9 cellular contexts compared by ENCODE assay signal in genomic region chr19:41431426-41432386, GRCh38. TPM values are rescaled to one million over a fixed set of nuclear protein-coding genes. Genes with fewer than 3 reads are reported as not detected.
DNase-seq lines count a peak whose midpoint lies in the region; ATAC-seq and TF ChIP-seq lines count a peak whose summit lies in the region.
"Had no signal": no experiment of that assay in that cellular context is flagged by ENCODE, and none has a peak within 500 bp of the region (broad histone marks: within the 10 kb centered on the region; RNA-seq: fewer than 3 reads in every experiment).

No MANE protein-coding gene starts in this region.

- H3K9me2 ChIP-seq in OCI-LY7 (ENCODE audit: insufficient read depth, low read length), result no peaks in the 10 kb centered on the region

- H3K27ac ChIP-seq in OCI-LY7 (ENCODE audit: low read depth, low read length, poor library complexity, severe bottlenecking) (no peak overlapping the region), psoas muscle (peak overlapping the region; percentile 83)

- H3K36me3 ChIP-seq in OCI-LY7 (ENCODE audit: insufficient read depth, low read length), result peaks cover 41% of the 10 kb centered on the region
- H3K36me3 ChIP-seq in psoas muscle (ENCODE audit: insufficient read depth in 1 of 2, low read depth in 1 of 2), result peaks cover 12 to 65% of the 10 kb centered on the region in 2 donors

- no peak overlapping the region for H3K4me2 ChIP-seq in OCI-LY7 (ENCODE audit: low read length)

- no peak for TF ChIP-seq POLR2A in erythroblast (IDR thresholded peaks at IDR 0.05; ENCODE audit: low read length)

- CTCF ChIA-PET in OCI-LY7 (lab: Charles Lee; ENCODE audit: unreplicated experiment), result no interaction called here

- TF ChIP-seq CTCF in OCI-LY7 (conservative IDR thresholded peaks at IDR 0.05; ENCODE audit: low read length) (peak; percentile 60), psoas muscle (IDR thresholded peaks at IDR 0.05) (peak; percentile 40)

- no peak overlapping the region for H2AFZ ChIP-seq in OCI-LY7 (ENCODE audit: low read length)

- H3K27me3 ChIP-seq in psoas muscle (ENCODE audit: insufficient read depth in 3 of 3, low read length in 2 of 3), result no peaks in the 10 kb centered on the region

- WGBS in psoas muscle, 3 donors, result 34 to 54% (median 38%) methylated on average over 23 of the region's 23 CpGs

- no peaks in the 10 kb centered on the region for H3K4me1 ChIP-seq in OCI-LY7 (ENCODE audit: insufficient read depth, low read length, poor library complexity, severe bottlenecking)
- peaks cover 17% of the 10 kb centered on the region for H3K4me1 ChIP-seq in psoas muscle

- DNase-seq in NCI-H2029 (lab: John Stamatoyannopoulos, UW) (peak; percentile 26), NCI-H2029 treated with DMSO at 0.1 percent for 48 hours (lab: John Stamatoyannopoulos, UW) (no peak), OCI-LY7 (ENCODE audit: low spot score) (no peak), erythroblast (lab: John Stamatoyannopoulos, UW) (peak; percentile 30 to 35), psoas muscle (peak; percentile 59 to 68), NCI-H82 (lab: John Stamatoyannopoulos, UW) (no peak), HCEC 1CT (no peak)

- no peaks in the 10 kb centered on the region for H3K79me2 ChIP-seq in OCI-LY7 (ENCODE audit: insufficient read depth, low read depth, low read length)

- H3K9me3 ChIP-seq in OCI-LY7 (ENCODE audit: low read length), result no peaks in the 10 kb centered on the region
- H3K9me3 ChIP-seq in psoas muscle, result no peaks in the 10 kb centered on the region

- TSS peak; percentile 61 for BruUV-seq in OCI-LY7 (replicated peaks; lab: Mats Ljungman, UMichigan)

- no peak overlapping the region for H3K4me3 ChIP-seq in OCI-LY7 (ENCODE audit: low read depth, low read length, poor library complexity, severe bottlenecking)
- H3K4me3 ChIP-seq in psoas muscle, result no peak overlapping the region

- POLR2A ChIA-PET in OCI-LY7 (lab: Charles Lee), result no interaction called here

- intact Hi-C loops in OCI-LY7 (cut with micrococcal nuclease; ENCODE audit: unreplicated experiment) (no loop called here), psoas muscle (cut with DNase I) (loop anchor here in 1 of 2 donors (10.0 kb wide), 1 partner anchor 227 kb away; no protein-coding TSS in a partner anchor)

- H4K20me1 ChIP-seq in OCI-LY7 (ENCODE audit: insufficient read depth, low read length), result no peaks in the 10 kb centered on the region

- ATAC-seq in psoas muscle (peak; percentile 75 to 94 (median 88)), HG02678 (IDR thresholded peaks at IDR 0.05; ENCODE audit: unreplicated experiment) (no peak)

RNA-seq across cellular contexts. Expression of gene B3GNT8, which starts 4.5 kb away (rescaled TPM):
- 0.47 TPM in 1 of 2 replicates, not detected in the other for total RNA-seq in OCI-LY7 (2014; rRNA removed; shearing (Covaris generic))
- total RNA-seq in OCI-LY7 (2022), result 0.40 TPM in 1 of 2 replicates, not detected in the other
- total RNA-seq in psoas muscle, result 1 to 10 TPM in 2 of 4 donors, under 1 TPM in 2; 0.55 to 1.9 (median 1.3) TPM
- polyA plus RNA-seq in psoas muscle, result under 1 TPM; 0.59 to 0.96 (median 0.73) TPM
- total RNA-seq: LHCN-M2 had no signal

RNA-seq across cellular contexts. Expression of gene DMAC2, which starts 8.0 kb away (rescaled TPM):
- 22.4 and 30.6 TPM in 2 replicates for total RNA-seq in OCI-LY7 (2014; rRNA removed; shearing (Covaris generic))
- total RNA-seq in OCI-LY7 (2022), result 40.6 and 41.6 TPM in 2 replicates
- total RNA-seq in psoas muscle, result 10 to 100 TPM; 37.6 to 71.4 (median 59.5) TPM
- 100 to 1,000 TPM in 1 of 3 donors, 10 to 100 TPM in 2; 68.5 to 113 (median 88.8) TPM for polyA plus RNA-seq in psoas muscle

RNA-seq across cellular contexts. Expression of gene ERICH4, which starts 11.2 kb away (rescaled TPM):
- not detected in 2 replicates for total RNA-seq in OCI-LY7 (2014; rRNA removed; shearing (Covaris generic))
- not detected in 2 replicates for total RNA-seq in OCI-LY7 (2022)
- not detected for total RNA-seq in psoas muscle
- under 1 TPM in 2 of 3 donors, not detected in 1; 0.09 to 0.10 TPM for polyA plus RNA-seq in psoas muscle
- total RNA-seq: LHCN-M2 had no signal

RNA-seq across cellular contexts. Expression of gene BCKDHA, which starts 34.1 kb away (rescaled TPM):
- 34.6 and 66.4 TPM in 2 replicates for total RNA-seq in OCI-LY7 (2014; rRNA removed; shearing (Covaris generic))
- total RNA-seq in OCI-LY7 (2022), result 16.8 and 17.8 TPM in 2 replicates
- 10 to 100 TPM; 31.5 to 45.1 (median 39.8) TPM for total RNA-seq in psoas muscle
- 10 to 100 TPM; 34.9 to 58.8 (median 43.3) TPM for polyA plus RNA-seq in psoas muscle

RNA-seq across cellular contexts. Expression of gene EXOSC5, which starts 34.5 kb away (rescaled TPM):
- total RNA-seq in OCI-LY7 (2014; rRNA removed; shearing (Covaris generic)), result 48.3 and 55.8 TPM in 2 replicates
- total RNA-seq in OCI-LY7 (2022), result 36.0 and 40.0 TPM in 2 replicates
- 10 to 100 TPM; 25.4 to 42.3 (median 41.2) TPM for total RNA-seq in psoas muscle
- polyA plus RNA-seq in psoas muscle, result 10 to 100 TPM; 34.9 to 78.8 (median 59.0) TPM

Comparison
In these comparisons a context has a peak if more than half of its experiments do, and no peak if none do; other contexts are left out.
1. DNase-seq: peak in NCI-H2029 (single experiment), erythroblast (2 of 2) and psoas muscle (2 of 2); none in NCI-H2029 treated with DMSO at 0.1 percent for 48 hours (single experiment), OCI-LY7 (single experiment), NCI-H82 (single experiment) and HCEC 1CT (single experiment).